ENCODE assay signal across 27 cellular contexts in genomic region chr1:232566093-232566492, GRCh38.
"Had no signal": no experiment of that assay in that cellular context is flagged by ENCODE, and none has a peak within 500 bp of the region (broad histone marks: within the 10 kb centered on the region; RNA-seq: fewer than 3 reads in every experiment).

No MANE protein-coding gene starts in this region.

- H3K4me1 ChIP-seq: body of pancreas had no signal

- ATAC-seq: activated T-cell treated with anti-CD3 and anti-CD28 coated beads, Interleukin-2, amount 50 U/mL, for 4 hours; activated T-helper 17 cell treated with anti-CD3 and anti-CD28 coated beads, Interleukin-2, amount 50 U/mL, for 72 hours; body of pancreas; gastroesophageal sphincter; heart right ventricle had no signal

- H3K9me3 ChIP-seq: body of pancreas, esophagus squamous epithelium, gastroesophageal sphincter, heart right ventricle had no signal

- H3K36me3 ChIP-seq: gastroesophageal sphincter, heart right ventricle had no signal

- H3K27me3 ChIP-seq: body of pancreas, esophagus squamous epithelium, gastroesophageal sphincter, heart right ventricle had no signal

- FAIRE-seq: colon had no signal

- H3K4me3 ChIP-seq: body of pancreas, esophagus squamous epithelium, gastroesophageal sphincter, heart right ventricle had no signal

- DNase-seq: activated CD4-positive, alpha-beta memory T cell treated with anti-CD3 and anti-CD28 coated beads, Interleukin-2, amount 10 ng/mL, durations not matched to agents 7 days and 5 days; activated CD4-positive, alpha-beta T cell treated with anti-CD3 and anti-CD28 coated beads for 1 hour; activated CD4-positive, alpha-beta T cell treated with anti-CD3 and anti-CD28 coated beads for 4 hours; activated CD4-positive, alpha-beta T cell treated with anti-CD3 and anti-CD28 coated beads, Interleukin-2, amount 10 ng/mL, durations not matched to agents 7 days and 5 days; activated CD4-positive, alpha-beta T cell treated with anti-CD3 and anti-CD28 coated beads, Interleukin-2, amount 50 U/mL, for 4 hours; activated CD8-positive, alpha-beta memory T cell treated with anti-CD3 and anti-CD28 coated beads, Interleukin-2, amount 50 U/mL, for 48 hours; activated effector memory CD4-positive, alpha-beta T cell treated with Interleukin-2 at 50 U/mL for 16 hours; activated gamma-delta T cell treated with Interleukin-2 at 50 U/mL for 16 hours; activated naive CD4-positive, alpha-beta T cell treated with anti-CD3 and anti-CD28 coated beads, Interleukin-2, amount 50 U/mL, for 16 hours; activated naive CD4-positive, alpha-beta T cell treated with Interleukin-2 at 50 U/mL for 16 hours; activated T-cell treated with anti-CD3 and anti-CD28 coated beads for 4 hours; activated T-cell treated with anti-CD3 and anti-CD28 coated beads, Interleukin-2, amount 50 U/mL, for 4 hours; amniotic stem cell; anterior cingulate cortex; body of pancreas; caudate nucleus; cortex of kidney; effector CD8-positive, alpha-beta T cell; esophagus squamous epithelium; foreskin melanocyte; heart right ventricle; T-helper 2 cell had no signal

- H3K27ac ChIP-seq: body of pancreas, epithelial cell of prostate, esophagus squamous epithelium, gastroesophageal sphincter, VCaP had no signal
